ENCODE assay signal across 23 cellular contexts in the genomic region with DNA sequence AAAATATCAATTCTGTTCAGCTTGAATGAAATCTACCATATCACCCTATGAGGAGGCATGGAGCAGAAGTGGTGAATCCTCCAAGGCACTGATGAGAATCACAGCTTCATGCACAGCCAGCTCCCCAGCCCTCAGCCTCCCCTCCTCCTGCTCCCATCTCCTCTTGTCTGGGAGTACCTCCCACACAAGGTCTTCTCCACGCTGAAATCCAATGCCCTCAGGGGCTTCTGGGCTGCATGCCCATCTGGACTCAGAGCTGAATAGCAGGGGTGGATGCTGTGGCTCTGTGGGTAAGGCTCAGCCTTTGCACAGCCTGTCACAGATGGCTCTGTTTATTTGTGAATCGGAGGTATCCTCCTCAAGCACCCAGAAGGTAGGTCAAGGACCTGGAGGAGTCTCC. TPM values are rescaled to one million over a fixed set of nuclear protein-coding genes. Genes with fewer than 3 reads are reported as not detected.
DNase-seq lines count a peak whose midpoint lies in the region; ATAC-seq and TF ChIP-seq lines count a peak whose summit lies in the region.
"Had no signal": no experiment of that assay in that cellular context is flagged by ENCODE, and none has a peak within 500 bp of the region (broad histone marks: within the 10 kb centered on the region; RNA-seq: fewer than 3 reads in every experiment).

No MANE protein-coding gene starts in this region.

- H3K56ac ChIP-seq in IMR-90 (ENCODE audit: extremely low read depth, insufficient read depth, low read length): no peak overlapping the region

- no peak overlapping the region for H3K14ac ChIP-seq in IMR-90 (replicated peaks; ENCODE audit: low read depth, low read length)

- H3K4me2 ChIP-seq in IMR-90 (ENCODE audit: low read depth, low read length): no peak overlapping the region

- H3K79me1 ChIP-seq in IMR-90 (ENCODE audit: low read depth in 1 of 2, low read length in 2 of 2): no peaks in the 10 kb centered on the region

- in situ Hi-C loops in IMR-90 (cut with MboI; ENCODE audit: low sequenced_read_pairs): no loop called here

- TF ChIP-seq CTCF in IMR-90 (conservative IDR thresholded peaks at IDR 0.05; ENCODE audit: low read depth, low read length) (no peak), breast epithelium (IDR thresholded peaks at IDR 0.05) (no peak), lower lobe of right lung (IDR thresholded peaks at IDR 0.05) (no peak), vagina (IDR thresholded peaks at IDR 0.05) (no peak)

- H2BK15ac ChIP-seq in IMR-90 (ENCODE audit: low read depth, low read length): no peak overlapping the region

- dilution Hi-C loops in IMR-90 (cut with HindIII; ENCODE audit: low sequenced_read_pairs, unreplicated experiment): no loop called here

- WGBS in IMR-90 (ENCODE audit: extremely low coverage in 2 of 2, insufficient read length in 1 of 2), 2 experiments: 50% methylated on average over 1 of the region's 2 CpGs; no CpG with 5 or more reads in 1 of the 2 experiments

- no peak overlapping the region for H4K91ac ChIP-seq in IMR-90 (ENCODE audit: insufficient read depth, low read depth, low read length)

- H3K27me3 ChIP-seq in IMR-90 (ENCODE audit: control insufficient read depth, insufficient read depth, low read length) (peaks cover 32% of the 10 kb centered on the region), breast epithelium (no peaks in the 10 kb centered on the region), lower lobe of right lung (ENCODE audit: low read depth) (no peaks in the 10 kb centered on the region), vagina (no peaks in the 10 kb centered on the region)
- H3K27me3 ChIP-seq: foreskin keratinocyte, SJCRH30, spleen, tibial nerve had no signal

- intact Hi-C loops in IMR-90 (cut with micrococcal nuclease) (no loop called here), breast epithelium (cut with DNase I; ENCODE audit: low total_unique reads) (no loop called here), lower lobe of right lung (cut with DNase I) (no loop called here), vagina (cut with DNase I) (no loop called here)

- H3K4me3 ChIP-seq in IMR-90 (ENCODE audit: insufficient read depth, low read depth, low read length) (no peak overlapping the region), breast epithelium (no peak overlapping the region), lower lobe of right lung (no peak overlapping the region), vagina (no peak overlapping the region)
- H3K4me3 ChIP-seq: HAP-1, lung, SJCRH30, spleen, tibial nerve had no signal

- no peak overlapping the region for H2BK120ac ChIP-seq in IMR-90 (ENCODE audit: low read depth, low read length)

- H3K9ac ChIP-seq in IMR-90 (ENCODE audit: low read depth, low read length): no peak overlapping the region

- no peak overlapping the region for H4K8ac ChIP-seq in IMR-90 (ENCODE audit: low read depth in 2 of 2, low read length in 2 of 2)

- no peak for TF ChIP-seq RAD21 in IMR-90 (IDR thresholded peaks at IDR 0.05; ENCODE audit: low read length)

- BruUV-seq in IMR-90 (replicated peaks; lab: Mats Ljungman, UMichigan): no TSS peak

- H3K27ac ChIP-seq in IMR-90 (ENCODE audit: insufficient read depth, low read length) (no peak overlapping the region), breast epithelium (peak overlapping the region; percentile 50 to 59), lower lobe of right lung (no peak overlapping the region), vagina (no peak overlapping the region)
- H3K27ac ChIP-seq: C4-2B, foreskin keratinocyte, SJCRH30, tibial nerve had no signal

- no peak overlapping the region for H3K18ac ChIP-seq in IMR-90 (ENCODE audit: low read depth, low read length)

- no peaks in the 10 kb centered on the region for H3K9me1 ChIP-seq in IMR-90 (ENCODE audit: insufficient read depth, low read length)

- no peak overlapping the region for H3K23ac ChIP-seq in IMR-90 (ENCODE audit: low read depth, low read length)

- H3K9me3 ChIP-seq in IMR-90 (ENCODE audit: control insufficient read depth, insufficient read depth, low read length) (no peaks in the 10 kb centered on the region), breast epithelium (no peaks in the 10 kb centered on the region), lower lobe of right lung (no peaks in the 10 kb centered on the region), vagina (no peaks in the 10 kb centered on the region)
- H3K9me3 ChIP-seq: HAP-1, SJCRH30, spleen, tibial nerve had no signal

- TF ChIP-seq POLR2A in IMR-90 (IDR thresholded peaks at IDR 0.05; ENCODE audit: low read depth, low read length): no peak
- no peak for TF ChIP-seq POLR2A in breast epithelium (IDR thresholded peaks at IDR 0.05)
- no peak for TF ChIP-seq POLR2A in vagina (IDR thresholded peaks at IDR 0.05)

- no peaks in the 10 kb centered on the region for H4K20me1 ChIP-seq in IMR-90 (ENCODE audit: insufficient read depth, low read length)

- no peak overlapping the region for H2BK5ac ChIP-seq in IMR-90 (ENCODE audit: low read depth, low read length, poor library complexity, severe bottlenecking)

- H3K4ac ChIP-seq in IMR-90 (ENCODE audit: low read depth, low read length): no peak overlapping the region

- H4K5ac ChIP-seq in IMR-90 (ENCODE audit: low read depth, low read length): no peak overlapping the region

- ATAC-seq in IMR-90 (ENCODE audit: low read depth) (no peak), lower lobe of right lung (no peak), HG03432 (IDR thresholded peaks at IDR 0.05; ENCODE audit: unreplicated experiment) (no peak)

- H2AK5ac ChIP-seq in IMR-90 (ENCODE audit: low read depth, low read length): no peak overlapping the region

- H3K4me1 ChIP-seq in IMR-90 (ENCODE audit: control insufficient read depth, insufficient read depth, low read length) (no peaks in the 10 kb centered on the region), breast epithelium (no peaks in the 10 kb centered on the region), lower lobe of right lung (no peaks in the 10 kb centered on the region), vagina (no peaks in the 10 kb centered on the region)
- H3K4me1 ChIP-seq: HAP-1, SJCRH30, tibial nerve had no signal

- no peak overlapping the region for H2BK20ac ChIP-seq in IMR-90 (ENCODE audit: low read depth, low read length)

- POLR2A ChIA-PET in IMR-90 (lab: Charles Lee; ENCODE audit: unreplicated experiment): no interaction called here

- H3K36me3 ChIP-seq in IMR-90 (ENCODE audit: control insufficient read depth, insufficient read depth, low read length) (no peaks in the 10 kb centered on the region), breast epithelium (no peaks in the 10 kb centered on the region), lower lobe of right lung (no peaks in the 10 kb centered on the region), vagina (no peaks in the 10 kb centered on the region)
- H3K36me3 ChIP-seq: HAP-1, SJCRH30, spleen, tibial nerve had no signal

- H2AK9ac ChIP-seq in IMR-90 (replicated peaks; ENCODE audit: low read depth, low read length, poor library complexity): no peak overlapping the region

- CTCF ChIA-PET in IMR-90 (lab: Yijun Ruan, JAX): no interaction called here

- peak; percentile 91 for DNase-seq in DMS 273 treated with DMSO at 0.1 percent for 48 hours (lab: John Stamatoyannopoulos, UW)
- DNase-seq in IMR-90: peak; percentile 7
- peak; percentile 90 for DNase-seq in NCI-H226
- peak in 1 of 2 donors; percentile 68 for DNase-seq in breast epithelium (ENCODE audit: low spot score in 2 of 2)
- no peak for DNase-seq in lower lobe of right lung
- no peak for DNase-seq in vagina (ENCODE audit: extremely low spot score in 2 of 2)
- DNase-seq in T1000 (lab: John Stamatoyannopoulos, UW): no peak
- DNase-seq: activated CD4-positive, alpha-beta memory T cell treated with anti-CD3 and anti-CD28 coated beads, Interleukin-2, amount 10 ng/mL, durations not matched to agents 7 days and 5 days; activated naive CD4-positive, alpha-beta T cell; amygdala; central memory CD4-positive, alpha-beta T cell; erythroblast; foreskin keratinocyte; nucleus accumbens; OCI-M1; spleen; stimulated activated CD4-positive, alpha-beta T cell treated with anti-CD3 and anti-CD28 coated beads, Interleukin-4, amount 100 ng/mL, for 24 hours had no signal

- H2AFZ ChIP-seq in IMR-90 (replicated peaks; ENCODE audit: low read length, poor library complexity): no peak overlapping the region

TF ChIP-seq in IMR-90, 13 proteins besides CTCF, POLR2A, EP300 and RAD21:
- no peak for TF ChIP-seq SMC3 (IDR thresholded peaks at IDR 0.05; ENCODE audit: low read depth, low read length)
- TF ChIP-seq CEBPB (IDR thresholded peaks at IDR 0.05; ENCODE audit: low read depth, low read length): no peak
- TF ChIP-seq FOS (IDR thresholded peaks at IDR 0.05; ENCODE audit: low read depth, low read length): no peak
- TF ChIP-seq BHLHE40 (IDR thresholded peaks at IDR 0.05; ENCODE audit: low read depth, low read length): no peak
- TF ChIP-seq NFE2L2 (IDR thresholded peaks at IDR 0.05; ENCODE audit: low read depth, low read length): no peak

RNA-seq across cellular contexts. Expression of gene KCNC4, which starts 48.6 kb away (rescaled TPM):
- total RNA-seq in IMR-90 (2012; rRNA removed) (0.18 and 0.28 TPM in 2 replicates), breast epithelium (10 to 100 TPM in 1 of 3 donors, 1 to 10 TPM in 2; 3.8 to 12.6 (median 5.2) TPM), lower lobe of right lung (10.0 TPM), vagina (10.1 TPM)
- 1.9 and 2.3 TPM in 2 replicates for polyA plus RNA-seq in IMR-90 (2012; rRNA removed)
- polyA plus RNA-seq in IMR-90 (2012; cell fraction: cytosol; rRNA removed): 1.3 and 2.1 TPM in 2 replicates
- polyA plus RNA-seq in IMR-90 (2012; cell fraction: nucleus; rRNA removed; ENCODE audit: low replicate concordance): 2.6 and 5.8 TPM in 2 replicates

Comparison
In these comparisons a context has a peak if more than half of its experiments do, and no peak if none do; other contexts are left out.
1. DNase-seq: peak in DMS 273 treated with DMSO at 0.1 percent for 48 hours (single experiment), IMR-90 (single experiment) and NCI-H226 (single experiment); none in lower lobe of right lung (single experiment), vagina (0 of 2) and T1000 (single experiment).
2. H3K27ac ChIP-seq: peak in breast epithelium (2 of 2); none in IMR-90 (single experiment), lower lobe of right lung (single experiment) and vagina (single experiment).